In genomic region chr17:43542854-43543253, GRCh38 we compare ENCODE assay signal across 19 cellular contexts. TPM values are rescaled to one million over a fixed set of nuclear protein-coding genes. Genes with fewer than 3 reads are reported as not detected.
"Had no signal": no experiment of that assay in that cellular context is flagged by ENCODE, and none has a peak within 500 bp of the region (broad histone marks: within the 10 kb centered on the region; RNA-seq: fewer than 3 reads in every experiment).

No MANE protein-coding gene starts in this region.

- H3K4me3 Mint-ChIP-seq: activated naive CD8-positive, alpha-beta T cell treated with anti-CD3 and anti-CD28 coated beads for 36 hours; activated T-helper 1 cell treated with anti-CD3 and anti-CD28 coated beads, Interleukin-12 subunit alpha, Interleukin-12 subunit beta, Interleukin-2, Interleukin-4 antibody, amounts not matched to agents 30 ng/mL and 10 ng/mL and 1 ng/mL, durations not matched to agents 14 hours and 24 hours and 36 hours; central memory CD8-positive, alpha-beta T cell had no signal

- ATAC-seq: left lung; naive thymus-derived CD8-positive, alpha-beta T cell had no signal

- H3K36me3 Mint-ChIP-seq: activated naive CD8-positive, alpha-beta T cell treated with anti-CD3 and anti-CD28 coated beads for 36 hours; naive thymus-derived CD8-positive, alpha-beta T cell had no signal

- DNase-seq: activated CD4-positive, alpha-beta T cell treated with anti-CD3 and anti-CD28 coated beads, Interleukin-2, amount 50 U/mL, for 1 hour; activated naive CD8-positive, alpha-beta T cell treated with anti-CD3 and anti-CD28 coated beads for 36 hours; brain microvascular endothelial cell; effector memory CD4-positive, alpha-beta T cell; foreskin melanocyte; head of caudate nucleus; left lung; mammary epithelial cell; naive thymus-derived CD8-positive, alpha-beta T cell; occipital lobe; small intestine; stimulated activated CD4-positive, alpha-beta T cell treated with anti-CD3 and anti-CD28 coated beads, Interleukin-4, amount 100 ng/mL, for 4 hours; stimulated activated CD8-positive, alpha-beta memory T cell treated with anti-CD3 and anti-CD28 coated beads, Interleukin-4, amount 100 ng/mL, for 48 hours; stimulated activated naive CD4-positive, alpha-beta T cell treated with Interleukin-2 at 50 U/mL for 16 hours; substantia nigra had no signal

- H3K36me3 ChIP-seq: brain microvascular endothelial cell, left lung, right atrium auricular region, upper lobe of left lung had no signal

- H3K27me3 ChIP-seq: brain microvascular endothelial cell, right atrium auricular region had no signal

- H3K9me3 ChIP-seq: left lung, right atrium auricular region, upper lobe of left lung had no signal

- H3K27ac Mint-ChIP-seq: activated naive CD8-positive, alpha-beta T cell treated with anti-CD3 and anti-CD28 coated beads for 36 hours; activated T-helper 1 cell treated with anti-CD3 and anti-CD28 coated beads, Interleukin-12 subunit alpha, Interleukin-12 subunit beta, Interleukin-2, Interleukin-4 antibody, amounts not matched to agents 30 ng/mL and 10 ng/mL and 1 ng/mL, durations not matched to agents 14 hours and 24 hours and 36 hours; naive thymus-derived CD8-positive, alpha-beta T cell had no signal

- H3K27ac ChIP-seq: brain microvascular endothelial cell, left lung, right atrium auricular region, upper lobe of left lung had no signal

- H3K4me3 ChIP-seq: left lung, right atrium auricular region, upper lobe of left lung had no signal

- H3K9me3 Mint-ChIP-seq: activated naive CD8-positive, alpha-beta T cell treated with anti-CD3 and anti-CD28 coated beads for 36 hours; activated T-helper 1 cell treated with anti-CD3 and anti-CD28 coated beads, Interleukin-12 subunit alpha, Interleukin-12 subunit beta, Interleukin-2, Interleukin-4 antibody, amounts not matched to agents 30 ng/mL and 10 ng/mL and 1 ng/mL, durations not matched to agents 14 hours and 24 hours and 36 hours; central memory CD8-positive, alpha-beta T cell; naive thymus-derived CD8-positive, alpha-beta T cell had no signal

RNA-seq across cellular contexts. Expression of gene ETV4, which starts 3.3 kb away (rescaled TPM):
- total RNA-seq: naive thymus-derived CD8-positive, alpha-beta T cell had no signal
